In the genomic region with DNA sequence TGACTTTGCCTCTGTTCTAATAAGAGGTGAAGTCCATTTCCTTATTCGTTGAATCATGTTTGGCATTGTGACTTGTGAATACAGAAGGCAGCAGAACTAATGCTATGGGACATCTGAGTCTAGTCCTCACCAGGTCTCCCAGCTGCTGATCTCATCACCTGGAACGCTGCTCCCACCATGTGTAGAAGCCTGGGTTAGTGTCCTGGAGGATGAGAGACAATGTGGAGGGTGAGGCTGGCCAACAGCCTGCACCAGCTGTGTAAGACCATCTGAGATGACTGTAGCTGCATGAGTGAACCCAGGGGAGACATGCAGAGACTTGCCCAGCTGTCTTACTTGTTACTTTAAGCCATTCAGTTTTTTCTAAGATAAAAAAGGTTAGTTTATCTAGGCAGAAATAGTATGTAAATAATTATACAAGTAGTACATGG, we compare ENCODE assay signal across 8 cellular contexts. TPM values are rescaled to one million over a fixed set of nuclear protein-coding genes. Genes with fewer than 3 reads are reported as not detected.
DNase-seq lines count a peak whose midpoint lies in the region; ATAC-seq, FAIRE-seq and TF ChIP-seq lines count a peak whose summit lies in the region.

No MANE protein-coding gene starts in this region.

- CTCF ChIA-PET in CD4-positive, alpha-beta T cell (lab: Charles Lee), result no interaction called here

- ATAC-seq in GM21717 (IDR thresholded peaks at IDR 0.05; ENCODE audit: unreplicated experiment), result peak; percentile 44
- ATAC-seq in memory B cell (ENCODE audit: low read depth), result no peak
- no peak for ATAC-seq in CD4-positive, alpha-beta T cell (ENCODE audit: poor library complexity)

- no peaks in the 10 kb centered on the region for H3K27me3 Mint-ChIP-seq in memory B cell
- H3K27me3 Mint-ChIP-seq in CD4-positive, alpha-beta T cell, result peaks cover 28% of the 10 kb centered on the region

- H3K4me1 Mint-ChIP-seq in memory B cell, result peaks cover 41% of the 10 kb centered on the region
- peaks cover 34% of the 10 kb centered on the region for H3K4me1 Mint-ChIP-seq in CD4-positive, alpha-beta T cell (ENCODE audit: low read depth)

- no peaks in the 10 kb centered on the region for H3K27me3 ChIP-seq in OCI-LY1 (ENCODE audit: insufficient read depth, low read length)
- peaks cover 18% of the 10 kb centered on the region for H3K27me3 ChIP-seq in CD4-positive, alpha-beta T cell (ENCODE audit: control insufficient read depth, insufficient read depth, low read length)

- DNase-seq in GM12892 (ENCODE audit: insufficient read length) (no peak), memory B cell (ENCODE audit: low spot score in 2 of 2) (no peak), iPS-NIHi11 (ENCODE audit: low spot score) (no peak), middle frontal gyrus (ENCODE audit: extremely low spot score, low spot score) (no peak), G401 (ENCODE audit: low spot score) (no peak)
- no peak for DNase-seq in CD4-positive, alpha-beta T cell

- H2AFZ ChIP-seq in OCI-LY1 (ENCODE audit: low read length), result no peak overlapping the region

- peak overlapping the region; percentile 58 for H3K4me3 Mint-ChIP-seq in memory B cell
- no peak overlapping the region for H3K4me3 Mint-ChIP-seq in CD4-positive, alpha-beta T cell

- intact Hi-C loops in CD4-positive, alpha-beta T cell (cut with DNase I, micrococcal nuclease), result no loop called here

- H3K36me3 Mint-ChIP-seq in memory B cell, result peaks cover 5% of the 10 kb centered on the region
- no peaks in the 10 kb centered on the region for H3K36me3 Mint-ChIP-seq in CD4-positive, alpha-beta T cell (ENCODE audit: low read depth)

- no peak for TF ChIP-seq CTCF in OCI-LY1 (IDR thresholded peaks at IDR 0.05; ENCODE audit: low read length)
- no peak for TF ChIP-seq CTCF in CD4-positive, alpha-beta T cell (IDR thresholded peaks at IDR 0.05)

- peak overlapping the region; percentile 87 for H3K27ac Mint-ChIP-seq in memory B cell
- no peak overlapping the region for H3K27ac Mint-ChIP-seq in CD4-positive, alpha-beta T cell

- no peaks in the 10 kb centered on the region for H3K9me3 ChIP-seq in OCI-LY1 (ENCODE audit: low read length)
- H3K9me3 ChIP-seq in CD4-positive, alpha-beta T cell (ENCODE audit: control insufficient read depth, low read length), result no peaks in the 10 kb centered on the region

- H3K27ac ChIP-seq in OCI-LY1 (ENCODE audit: low read depth, low read length, poor library complexity, severe bottlenecking), result peak overlapping the region; percentile 89
- no peak overlapping the region for H3K27ac ChIP-seq in CD4-positive, alpha-beta T cell (ENCODE audit: low read depth, low read length)

- H3K4me3 ChIP-seq in OCI-LY1 (ENCODE audit: low read depth, low read length, poor library complexity, severe bottlenecking), result peak overlapping the region; percentile 15

- H3F3A ChIP-seq in OCI-LY1 (ENCODE audit: insufficient read depth, low read length), result 0 out of 2 replicates have a peak, but pooled peaks cover 6% of the 10 kb centered on the region

- no peaks in the 10 kb centered on the region for H4K20me1 ChIP-seq in OCI-LY1 (ENCODE audit: insufficient read depth, low read length)

- peaks cover 57% of the 10 kb centered on the region for H3K4me1 ChIP-seq in OCI-LY1 (ENCODE audit: insufficient read depth, low read length, severe bottlenecking)

- peak overlapping the region; percentile 45 for H3K4me2 ChIP-seq in OCI-LY1 (ENCODE audit: low read length)

- H3K36me3 ChIP-seq in OCI-LY1 (ENCODE audit: insufficient read depth, low read length), result no peaks in the 10 kb centered on the region

- peak overlapping the region; percentile 24 for H3K9ac ChIP-seq in OCI-LY1 (ENCODE audit: low read length)

- H3K79me2 ChIP-seq in OCI-LY1 (ENCODE audit: insufficient read depth, low read length), result no peaks in the 10 kb centered on the region

- peak; percentile 79 for TF ChIP-seq POLR2A in GM12892 (IDR thresholded peaks at IDR 0.05; ENCODE audit: low read depth, low read length)

- H3K9me2 ChIP-seq in OCI-LY1 (ENCODE audit: low read depth, low read length), result no peaks in the 10 kb centered on the region

- peak; percentile 95 for FAIRE-seq in GM12892 (lab: Jason Lieb, UNC)

- POLR2A ChIA-PET in CD4-positive, alpha-beta T cell (lab: Charles Lee), result interaction anchor here (0.9 to 5.6 kb wide), 2 partner anchors 14 to 18 kb away, joined by 3 to 44 read pairs; no protein-coding TSS in a partner anchor

- H3K9me3 Mint-ChIP-seq in memory B cell, result no peaks in the 10 kb centered on the region
- H3K9me3 Mint-ChIP-seq in CD4-positive, alpha-beta T cell, result no peaks in the 10 kb centered on the region

- in situ Hi-C loops in G401 (cut with HindIII; ENCODE audit: low sequenced_read_pairs), result no loop called here

RNA-seq across cellular contexts. Expression of a gene that starts 3.5 kb away (rescaled TPM):
- polyA plus RNA-seq in GM12892 (2012; ENCODE audit: missing spikeins), result 15.4 TPM
- total RNA-seq in CD4-positive, alpha-beta T cell, result not detected
- not detected in 2 replicates for total RNA-seq in G401 (2014; rRNA removed; shearing (Covaris generic))

RNA-seq across cellular contexts. Expression of a gene that starts 32.0 kb away (rescaled TPM):
- 2.4 TPM for polyA plus RNA-seq in GM12892 (2012; ENCODE audit: missing spikeins)
- total RNA-seq in CD4-positive, alpha-beta T cell, result not detected
- total RNA-seq in G401 (2014; rRNA removed; shearing (Covaris generic)), result not detected in 2 replicates
